Comparison of ENCODE assay signal across 8 cellular contexts in genomic region chr19:40803170-40803856, GRCh38. TPM values are rescaled to one million over a fixed set of nuclear protein-coding genes. Genes with fewer than 3 reads are reported as not detected.
DNase-seq lines count a peak whose midpoint lies in the region; ATAC-seq, FAIRE-seq and TF ChIP-seq lines count a peak whose summit lies in the region.

No MANE protein-coding gene starts in this region.

- H3K14ac ChIP-seq in mesenchymal stem cell (ENCODE audit: low read length in 2 of 2): peak overlapping the region in 1 of 2 experiments; percentile 14

- peaks cover 24% of the 10 kb centered on the region for H3K9me1 ChIP-seq in K562 (ENCODE audit: control insufficient read depth, insufficient read depth, low read length)

- ATAC-seq in K562 (peak; percentile 4), GM18519 (IDR thresholded peaks at IDR 0.05; ENCODE audit: low FRiP score, unreplicated experiment) (no peak)

- H2BK5ac ChIP-seq in mesenchymal stem cell (ENCODE audit: low read depth, low read length, poor library complexity, severe bottlenecking): no peak overlapping the region

- BruUV-seq in K562 (replicated peaks; lab: Mats Ljungman, UMichigan): no TSS peak

- CTCF ChIA-PET in activated naive CD4-positive, alpha-beta T cell treated with anti-CD3 and anti-CD28 coated beads, Interleukin-2, amount 10 ng/mL, durations not matched to agents 7 days and 5 days (lab: Charles Lee): interaction anchor here (1.1 to 1.5 kb wide), 2 partner anchors 15 to 49 kb away, joined by 3 to 4 read pairs; no protein-coding TSS in a partner anchor
- CTCF ChIA-PET in K562 (lab: Yijun Ruan, JAX; ENCODE audit: low intra/inter-chr PET ratio): no interaction called here

- H4K8ac ChIP-seq in mesenchymal stem cell (ENCODE audit: low read length): no peak overlapping the region

- H3K9me3 ChIP-seq in K562 (replicated peaks; ENCODE audit: control insufficient read depth, insufficient read depth, low read depth, low read length) (no peaks in the 10 kb centered on the region), mesenchymal stem cell (ENCODE audit: control insufficient read depth, low read length) (no peaks in the 10 kb centered on the region), transverse colon (no peaks in the 10 kb centered on the region)

- H3K4me2 ChIP-seq in K562 (ENCODE audit: insufficient read depth, low read length) (peak overlapping the region; percentile 79), mesenchymal stem cell (ENCODE audit: low read length, poor library complexity, severe bottlenecking) (no peak overlapping the region)

- H3K18ac ChIP-seq in mesenchymal stem cell (ENCODE audit: low read depth in 1 of 2, low read length in 2 of 2): no peak overlapping the region

- H3K4me1 ChIP-seq in K562 (replicated peaks in 1 of 2; ENCODE audit: control insufficient read depth in 2 of 2, insufficient read depth in 2 of 2, low read length in 2 of 2): peaks cover 42 to 75% of the 10 kb centered on the region in 2 experiments
- H3K4me1 ChIP-seq in mesenchymal stem cell (ENCODE audit: control insufficient read depth, insufficient read depth, low read depth, low read length): peaks cover 56% of the 10 kb centered on the region
- H3K4me1 ChIP-seq in transverse colon: peaks cover 66 to 80% (median 69%) of the 10 kb centered on the region in 4 donors

- H3K9me3 Mint-ChIP-seq in activated naive CD4-positive, alpha-beta T cell treated with anti-CD3 and anti-CD28 coated beads, Interleukin-2, amount 10 ng/mL, durations not matched to agents 7 days and 5 days: no peaks in the 10 kb centered on the region

- POLR2A ChIA-PET in K562 (lab: Yijun Ruan, JAX): interaction anchor here (0.5 to 2.1 kb wide), 8 partner anchors 8 to 249 kb away, joined by 3 to 7 read pairs (median 4); partner anchors contain the start of genes ACTMAP and SNRPA

- peak overlapping the region; percentile 96 for H3K27ac Mint-ChIP-seq in activated naive CD4-positive, alpha-beta T cell treated with anti-CD3 and anti-CD28 coated beads, Interleukin-2, amount 10 ng/mL, durations not matched to agents 7 days and 5 days

- H2BK120ac ChIP-seq in mesenchymal stem cell (ENCODE audit: low read depth, low read length): no peak overlapping the region

- TF ChIP-seq EP300 in K562 (IDR thresholded peaks at IDR 0.05; ENCODE audit: low read length): no peak
- TF ChIP-seq EP300 in transverse colon (IDR thresholded peaks at IDR 0.05; ENCODE audit: low read depth): no peak

- peak overlapping the region; percentile 53; the same call in 2 of the 3 replicates for H3K27ac ChIP-seq in K562 (ENCODE audit: extremely low read depth, low read depth, low read length)
- no peak overlapping the region for H3K27ac ChIP-seq in mesenchymal stem cell (ENCODE audit: low read length, poor library complexity, severe bottlenecking)
- peak overlapping the region; percentile 91 to 97 (median 96) for H3K27ac ChIP-seq in transverse colon

- H3K27me3 ChIP-seq in K562 (ENCODE audit: control insufficient read depth in 2 of 2, insufficient read depth in 2 of 2, low read length in 2 of 2): no peaks in the 10 kb centered on the region
- H3K27me3 ChIP-seq in mesenchymal stem cell (ENCODE audit: control insufficient read depth in 1 of 2, insufficient read depth in 1 of 2, low read length in 2 of 2): no peaks in the 10 kb centered on the region
- H3K27me3 ChIP-seq in transverse colon: no peaks in the 10 kb centered on the region

- no peak overlapping the region for H2BK12ac ChIP-seq in mesenchymal stem cell (ENCODE audit: low read length in 2 of 2)

- H2AFZ ChIP-seq in K562 (ENCODE audit: low read depth, low read length) (no peak overlapping the region), mesenchymal stem cell (ENCODE audit: low read depth, low read length) (no peak overlapping the region)

- no peak overlapping the region for H4K91ac ChIP-seq in mesenchymal stem cell (ENCODE audit: low read length)

- no peak overlapping the region for H3K4ac ChIP-seq in mesenchymal stem cell (ENCODE audit: low read depth in 1 of 2, low read length in 2 of 2)

- no peaks in the 10 kb centered on the region for H3K27me3 Mint-ChIP-seq in activated naive CD4-positive, alpha-beta T cell treated with anti-CD3 and anti-CD28 coated beads, Interleukin-2, amount 10 ng/mL, durations not matched to agents 7 days and 5 days

- TF ChIP-seq RAD21 in K562 (CRISPR knock-in tag; conservative IDR thresholded peaks at IDR 0.05 in 1 of 2, IDR thresholded peaks at IDR 0.05 in 1 of 2): no peak

- TF ChIP-seq POLR2A in K562 (conservative IDR thresholded peaks at IDR 0.05) (no peak), transverse colon (IDR thresholded peaks at IDR 0.05) (peak; percentile 20)

- in situ Hi-C loops in K562 (cut with MboI) (no loop called here), transverse colon (cut with MboI; ENCODE audit: low pct_ligation_motif_present in 1 of 4, low pct_unique_long_range_greater_than_20kb in 1 of 4, low sequenced_read_pairs in 3 of 4) (loop anchor here in 1 of 4 donors (25.0 kb wide), 1 partner anchor 91 kb away; the partner anchor contains the start of genes COQ8B and ITPKC)

- H3K36me3 Mint-ChIP-seq in activated naive CD4-positive, alpha-beta T cell treated with anti-CD3 and anti-CD28 coated beads, Interleukin-2, amount 10 ng/mL, durations not matched to agents 7 days and 5 days: peaks cover 65% of the 10 kb centered on the region

- no peak overlapping the region for H2BK15ac ChIP-seq in mesenchymal stem cell (ENCODE audit: low read depth, poor library complexity, severe bottlenecking)

- no peak for DNase-seq in activated naive CD4-positive, alpha-beta T cell treated with anti-CD3 and anti-CD28 coated beads, Interleukin-2, amount 10 ng/mL, durations not matched to agents 7 days and 5 days
- DNase-seq in activated naive CD4-positive, alpha-beta T cell treated with anti-CD3 and anti-CD28 coated beads, Interleukin-2, amount 50 U/mL, for 16 hours: no peak
- DNase-seq in K562 (ENCODE audit: extremely low read depth in 1 of 4, low spot score in 3 of 4) (peak in 1 of 4 experiments; percentile 28), mesenchymal stem cell (no peak), transverse colon (no peak), SIG-M5 treated with dmso at 0.1 percent for 504 hours (lab: John Stamatoyannopoulos, UW; ENCODE audit: unreplicated experiment) (no peak), NCI-H82 (lab: John Stamatoyannopoulos, UW) (no peak)

- H3K4me1 Mint-ChIP-seq in activated naive CD4-positive, alpha-beta T cell treated with anti-CD3 and anti-CD28 coated beads, Interleukin-2, amount 10 ng/mL, durations not matched to agents 7 days and 5 days: peaks cover 83% of the 10 kb centered on the region

- H3K36me3 ChIP-seq in K562 (ENCODE audit: control insufficient read depth, insufficient read depth, low read length): peaks cover 81% of the 10 kb centered on the region
- H3K36me3 ChIP-seq in mesenchymal stem cell (ENCODE audit: control insufficient read depth in 1 of 2, insufficient read depth in 2 of 2, low read depth in 1 of 2, low read length in 2 of 2): peaks cover 66 to 72% of the 10 kb centered on the region in 2 experiments
- peaks cover 0 to 3% (median 0%) of the 10 kb centered on the region in 4 donors for H3K36me3 ChIP-seq in transverse colon

- H3K4me3 Mint-ChIP-seq in activated naive CD4-positive, alpha-beta T cell treated with anti-CD3 and anti-CD28 coated beads, Interleukin-2, amount 10 ng/mL, durations not matched to agents 7 days and 5 days: peak overlapping the region; percentile 92

- peaks cover 58% of the 10 kb centered on the region for H4K20me1 ChIP-seq in K562 (replicated peaks; ENCODE audit: control insufficient read depth, insufficient read depth, low read length)

- no peak overlapping the region for H3K23ac ChIP-seq in mesenchymal stem cell (ENCODE audit: low read length in 2 of 2)

- peak overlapping the region; percentile 19; the same call in 1 of the 2 replicates for H3K4me3 ChIP-seq in K562
- H3K4me3 ChIP-seq in mesenchymal stem cell (ENCODE audit: insufficient read depth in 1 of 2, low read depth in 1 of 2, low read length in 2 of 2): peak overlapping the region in 1 of 2 experiments; percentile 83
- H3K4me3 ChIP-seq in transverse colon: peak overlapping the region in 1 of 4 donors; percentile 21

- intact Hi-C loops in K562 (cut with micrococcal nuclease): no loop called here
- intact Hi-C loops in transverse colon (cut with DNase I; ENCODE audit: low total_unique reads): loop anchor here (10.0 kb wide), 1 partner anchor 89 kb away; the partner anchor contains the start of genes COQ8B and ITPKC

- H3K79me1 ChIP-seq in mesenchymal stem cell (replicated peaks; ENCODE audit: low read length, poor library complexity, severe bottlenecking): peaks cover 5% of the 10 kb centered on the region

- peak; percentile 68 for FAIRE-seq in K562 (lab: Jason Lieb, UNC)

- TF ChIP-seq CTCF in K562 (IDR thresholded peaks at IDR 0.05 in 2 of 3, conservative IDR thresholded peaks at IDR 0.05 in 1 of 3; ENCODE audit: insufficient read depth in 2 of 3, low read depth in 1 of 3, low read length in 3 of 3) (no peak), transverse colon (IDR thresholded peaks at IDR 0.05) (no peak)

- 50% methylated on average over 9 of the region's 9 CpGs for WGBS in K562 (ENCODE audit: insufficient coverage, low coverage, missing lambda C conversion rate)
- WGBS in mesenchymal stem cell: 85% methylated on average over 9 of the region's 9 CpGs
- 36% methylated on average over 9 of the region's 9 CpGs; no CpG with 5 or more reads in 1 of the 2 donors for WGBS in transverse colon (ENCODE audit: low coverage in 1 of 2), 2 donors

- peak overlapping the region; percentile 28 to 91 for H3K9ac ChIP-seq in K562 (ENCODE audit: insufficient read depth in 1 of 2, low read depth in 2 of 2, low read length in 2 of 2)
- H3K9ac ChIP-seq in mesenchymal stem cell (ENCODE audit: low read length): peak overlapping the region; percentile 56

- peaks cover 88% of the 10 kb centered on the region for H3K79me2 ChIP-seq in K562 (ENCODE audit: control insufficient read depth, insufficient read depth, low read length)

- H2AK5ac ChIP-seq in mesenchymal stem cell (ENCODE audit: low read length, severe bottlenecking): no peak overlapping the region

RNA-seq across cellular contexts. Expression of gene EGLN2, which starts 4.3 kb away (rescaled TPM):
- total RNA-seq in K562 (2011; cell fraction: chromatin; rRNA removed; ENCODE audit: low replicate concordance): 63.0 and 140 TPM in 2 replicates
- 93.6 and 96.2 TPM in 2 replicates for total RNA-seq in K562 (2011; cell fraction: nucleolus; rRNA removed)
- total RNA-seq in K562 (2011; cell fraction: nucleoplasm; rRNA removed): 80.4 and 98.4 TPM in 2 replicates
- 104 and 120 TPM in 2 replicates for total RNA-seq in K562 (2014; rRNA removed)
- 51.2 and 71.0 TPM in 2 replicates for total RNA-seq in K562 (2014; rRNA removed; fragmentation: Illumina TruSeq; extraction: Trizol)
- 92.0 and 92.9 TPM in 2 replicates for total RNA-seq in K562 (2015; rRNA removed; fragmentation: Illumina TruSeq; extraction: Trizol)
- 111 and 114 TPM in 2 replicates for total RNA-seq in K562 (2021)
- 41.1 and 52.0 TPM in 2 replicates for polyA plus RNA-seq in K562 (2011; rRNA removed)
- polyA plus RNA-seq in K562 (2011; cell fraction: cytosol; rRNA removed): 56.6 and 123 TPM in 2 replicates
- polyA plus RNA-seq in K562 (2011; cell fraction: nucleus; rRNA removed): 86.2 and 132 TPM in 2 replicates
- 87.1 and 100 TPM in 2 replicates for polyA plus RNA-seq in K562 (2012)
- 65.7 and 78.9 TPM in 2 replicates for polyA plus RNA-seq in K562 (2014; fragmentation: Illumina TruSeq; extraction: Trizol)
- 10 to 100 TPM in 1 of 2 experiments, 1 to 10 TPM in 1; 9.6 to 19.1 TPM for polyA plus RNA-seq in K562 (2014; fragmentation: Nextera tagmentation; extraction: Ambion mirVana)
- 81.3 and 92.5 TPM in 2 replicates for polyA plus RNA-seq in K562 (2014; rRNA removed)
- polyA minus RNA-seq in K562 (2011; rRNA and poly(A)+ RNA removed): 18.5 and 29.1 TPM in 2 replicates
- polyA minus RNA-seq in K562 (2011; cell fraction: cytosol; rRNA and poly(A)+ RNA removed): 35.9 and 41.9 TPM in 2 replicates
- 31.8 and 35.2 TPM in 2 replicates for polyA minus RNA-seq in K562 (2011; cell fraction: nucleus; rRNA and poly(A)+ RNA removed)
- polyA plus RNA-seq in mesenchymal stem cell (2013, experiment 1 of 2): 77.6 TPM
- 79.5 TPM for polyA plus RNA-seq in mesenchymal stem cell (2013, experiment 2 of 2)
- 100 to 1,000 TPM; 102 to 123 (median 115) TPM for total RNA-seq in transverse colon

RNA-seq across cellular contexts. Expression of gene RAB4B, which starts 25.3 kb away (rescaled TPM):
- total RNA-seq in K562 (2011; cell fraction: chromatin; rRNA removed; ENCODE audit: low replicate concordance): 17.4 and 18.8 TPM in 2 replicates
- total RNA-seq in K562 (2011; cell fraction: nucleolus; rRNA removed): 12.3 and 13.6 TPM in 2 replicates
- total RNA-seq in K562 (2011; cell fraction: nucleoplasm; rRNA removed): 11.1 and 23.1 TPM in 2 replicates
- total RNA-seq in K562 (2014; rRNA removed) (11.9 and 14.8 TPM in 2 replicates), K562 (2014; rRNA removed; fragmentation: Illumina TruSeq; extraction: Trizol) (1.9 and 4.2 TPM in 2 replicates), K562 (2015; rRNA removed; fragmentation: Illumina TruSeq; extraction: Trizol) (7.7 and 9.2 TPM in 2 replicates), K562 (2021) (15.4 and 15.6 TPM in 2 replicates), transverse colon (10 to 100 TPM; 25.9 to 84.2 (median 68.1) TPM)
- polyA plus RNA-seq in K562 (2011; rRNA removed) (11.7 and 14.6 TPM in 2 replicates), K562 (2014; fragmentation: Illumina TruSeq; extraction: Trizol) (9.0 and 14.6 TPM in 2 replicates), K562 (2014; fragmentation: Nextera tagmentation; extraction: Ambion mirVana) (under 1 TPM; 0.28 to 0.92 TPM), K562 (2014; rRNA removed) (20.4 and 20.9 TPM in 2 replicates)
- polyA plus RNA-seq in K562 (2011; cell fraction: cytosol; rRNA removed): 24.7 and 32.5 TPM in 2 replicates
- polyA plus RNA-seq in K562 (2011; cell fraction: nucleus; rRNA removed): 23.7 and 28.9 TPM in 2 replicates
- polyA plus RNA-seq in K562 (2012): 15.9 and 29.9 TPM in 2 replicates
- 2.0 and 2.6 TPM in 2 replicates for polyA minus RNA-seq in K562 (2011; rRNA and poly(A)+ RNA removed)
- polyA minus RNA-seq in K562 (2011; cell fraction: cytosol; rRNA and poly(A)+ RNA removed): 2.4 and 3.2 TPM in 2 replicates
- polyA minus RNA-seq in K562 (2011; cell fraction: nucleus; rRNA and poly(A)+ RNA removed): 1.8 and 3.1 TPM in 2 replicates
- 17.4 TPM for polyA plus RNA-seq in mesenchymal stem cell (2013, experiment 1 of 2)
- 16.7 TPM for polyA plus RNA-seq in mesenchymal stem cell (2013, experiment 2 of 2)

RNA-seq across cellular contexts. Expression of gene MIA, which starts 28.0 kb away (rescaled TPM):
- total RNA-seq in K562 (2011; cell fraction: chromatin; rRNA removed; ENCODE audit: low replicate concordance): 2.7 and 4.0 TPM in 2 replicates
- total RNA-seq in K562 (2011; cell fraction: nucleolus; rRNA removed): not detected in 2 replicates
- total RNA-seq in K562 (2011; cell fraction: nucleoplasm; rRNA removed): not detected in 2 replicates
- total RNA-seq in K562 (2014; rRNA removed) (not detected in 2 replicates), K562 (2014; rRNA removed; fragmentation: Illumina TruSeq; extraction: Trizol) (not detected in 2 replicates), K562 (2015; rRNA removed; fragmentation: Illumina TruSeq; extraction: Trizol) (not detected in 2 replicates), K562 (2021) (not detected in 2 replicates), transverse colon (10 to 100 TPM in 1 of 4 donors, 1 to 10 TPM in 1, not detected in 2; 5.7 to 23.3 TPM)
- polyA plus RNA-seq in K562 (2011; rRNA removed) (not detected in 2 replicates), K562 (2014; fragmentation: Illumina TruSeq; extraction: Trizol) (not detected in 2 replicates), K562 (2014; fragmentation: Nextera tagmentation; extraction: Ambion mirVana) (not detected), K562 (2014; rRNA removed) (0.21 and 1.1 TPM in 2 replicates)
- not detected in 2 replicates for polyA plus RNA-seq in K562 (2011; cell fraction: cytosol; rRNA removed)
- polyA plus RNA-seq in K562 (2011; cell fraction: nucleus; rRNA removed): 0.74 TPM in 1 of 2 replicates, not detected in the other
- polyA plus RNA-seq in K562 (2012): 0.93 TPM in 1 of 2 replicates, not detected in the other
- not detected in 2 replicates for polyA minus RNA-seq in K562 (2011; rRNA and poly(A)+ RNA removed)
- not detected in 2 replicates for polyA minus RNA-seq in K562 (2011; cell fraction: cytosol; rRNA and poly(A)+ RNA removed)
- not detected in 2 replicates for polyA minus RNA-seq in K562 (2011; cell fraction: nucleus; rRNA and poly(A)+ RNA removed)
- polyA plus RNA-seq in mesenchymal stem cell (2013, experiment 1 of 2): not detected
- polyA plus RNA-seq in mesenchymal stem cell (2013, experiment 2 of 2): not detected

RNA-seq across cellular contexts. Expression of gene CYP2A6, which starts 46.9 kb away (rescaled TPM):
- total RNA-seq in K562 (2011; cell fraction: chromatin; rRNA removed; ENCODE audit: low replicate concordance): not detected in 2 replicates
- total RNA-seq in K562 (2011; cell fraction: nucleolus; rRNA removed): not detected in 2 replicates
- total RNA-seq in K562 (2011; cell fraction: nucleoplasm; rRNA removed): not detected in 2 replicates
- total RNA-seq in K562 (2014; rRNA removed) (not detected in 2 replicates), K562 (2014; rRNA removed; fragmentation: Illumina TruSeq; extraction: Trizol) (not detected in 2 replicates), K562 (2015; rRNA removed; fragmentation: Illumina TruSeq; extraction: Trizol) (not detected in 2 replicates), K562 (2021) (0.31 and 0.65 TPM in 2 replicates), transverse colon (not detected)
- polyA plus RNA-seq in K562 (2011; rRNA removed) (not detected in 2 replicates), K562 (2014; fragmentation: Illumina TruSeq; extraction: Trizol) (not detected in 2 replicates), K562 (2014; fragmentation: Nextera tagmentation; extraction: Ambion mirVana) (not detected), K562 (2014; rRNA removed) (not detected in 2 replicates)
- not detected in 2 replicates for polyA plus RNA-seq in K562 (2011; cell fraction: cytosol; rRNA removed)
- polyA plus RNA-seq in K562 (2011; cell fraction: nucleus; rRNA removed): not detected in 2 replicates
- polyA plus RNA-seq in K562 (2012): not detected in 2 replicates
- not detected in 2 replicates for polyA minus RNA-seq in K562 (2011; rRNA and poly(A)+ RNA removed)
- not detected in 2 replicates for polyA minus RNA-seq in K562 (2011; cell fraction: cytosol; rRNA and poly(A)+ RNA removed)
- not detected in 2 replicates for polyA minus RNA-seq in K562 (2011; cell fraction: nucleus; rRNA and poly(A)+ RNA removed)
- not detected for polyA plus RNA-seq in mesenchymal stem cell (2013, experiment 1 of 2)
- polyA plus RNA-seq in mesenchymal stem cell (2013, experiment 2 of 2): not detected

RNA-seq across cellular contexts. Expression of gene SNRPA, which starts 52.3 kb away (rescaled TPM):
- total RNA-seq in K562 (2011; cell fraction: chromatin; rRNA removed; ENCODE audit: low replicate concordance): 98.7 and 181 TPM in 2 replicates
- 171 and 186 TPM in 2 replicates for total RNA-seq in K562 (2011; cell fraction: nucleolus; rRNA removed)
- total RNA-seq in K562 (2011; cell fraction: nucleoplasm; rRNA removed): 154 and 155 TPM in 2 replicates
- total RNA-seq in K562 (2014; rRNA removed) (311 and 436 TPM in 2 replicates), K562 (2014; rRNA removed; fragmentation: Illumina TruSeq; extraction: Trizol) (83.8 and 106 TPM in 2 replicates), K562 (2015; rRNA removed; fragmentation: Illumina TruSeq; extraction: Trizol) (130 and 150 TPM in 2 replicates), K562 (2021) (185 and 193 TPM in 2 replicates), transverse colon (10 to 100 TPM; 45.1 to 85.3 (median 65.6) TPM)
- polyA plus RNA-seq in K562 (2011; rRNA removed) (230 and 371 TPM in 2 replicates), K562 (2014; fragmentation: Illumina TruSeq; extraction: Trizol) (205 and 262 TPM in 2 replicates), K562 (2014; fragmentation: Nextera tagmentation; extraction: Ambion mirVana) (10 to 100 TPM; 16.3 to 24.7 TPM), K562 (2014; rRNA removed) (210 and 224 TPM in 2 replicates)
- 179 and 223 TPM in 2 replicates for polyA plus RNA-seq in K562 (2011; cell fraction: cytosol; rRNA removed)
- polyA plus RNA-seq in K562 (2011; cell fraction: nucleus; rRNA removed): 665 and 764 TPM in 2 replicates
- 170 and 298 TPM in 2 replicates for polyA plus RNA-seq in K562 (2012)
- 186 and 256 TPM in 2 replicates for polyA minus RNA-seq in K562 (2011; rRNA and poly(A)+ RNA removed)
- polyA minus RNA-seq in K562 (2011; cell fraction: cytosol; rRNA and poly(A)+ RNA removed): 217 TPM in 2 replicates
- 65.8 and 91.3 TPM in 2 replicates for polyA minus RNA-seq in K562 (2011; cell fraction: nucleus; rRNA and poly(A)+ RNA removed)
- polyA plus RNA-seq in mesenchymal stem cell (2013, experiment 1 of 2): 62.8 TPM
- polyA plus RNA-seq in mesenchymal stem cell (2013, experiment 2 of 2): 61.8 TPM
